In genomic region chr5:83377131-83377865, GRCh38 we compare ENCODE assay signal across 12 cellular contexts.
DNase-seq lines count a peak whose midpoint lies in the region; TF ChIP-seq lines count a peak whose summit lies in the region.
"Had no signal": no experiment of that assay in that cellular context is flagged by ENCODE, and none has a peak within 500 bp of the region (broad histone marks: within the 10 kb centered on the region; RNA-seq: fewer than 3 reads in every experiment).

No MANE protein-coding gene starts in this region.

- no peaks in the 10 kb centered on the region for H3K27me3 ChIP-seq in skeletal muscle tissue (ENCODE audit: control insufficient read depth in 3 of 3, insufficient read depth in 3 of 3, low read length in 3 of 3)
- H3K27me3 ChIP-seq: neural progenitor cell had no signal

- in situ Hi-C loops in KBM-7 (cut with MboI; ENCODE audit: low pct_unique_long_range_greater_than_20kb, low sequenced_read_pairs), result no loop called here

- CTCF ChIA-PET in RWPE1 (lab: Yijun Ruan, JAX), result interaction anchor here (0.6 kb wide), 2 partner anchors 45 to 1064 kb away, joined by 3 to 5 read pairs; no protein-coding TSS in a partner anchor

- DNase-seq in GM04503 (ENCODE audit: low read depth) (peak; percentile 56), RWPE1 (ENCODE audit: low spot score) (peak; percentile 17), fibroblast of villous mesenchyme (ENCODE audit: low read depth) (peak; percentile 90), hypothalamus (lab: John Stamatoyannopoulos, UW) (no peak), NK-92 (lab: John Stamatoyannopoulos, UW; ENCODE audit: unreplicated experiment) (no peak), KBM-7 (no peak), hippocampal formation (lab: John Stamatoyannopoulos, UW) (no peak)
- DNase-seq: activated CD4-positive, alpha-beta T cell treated with anti-CD3 and anti-CD28 coated beads, Interleukin-2, amount 50 U/mL, for 1 hour; NCI-H2081 treated with DMSO at 0.1 percent for 48 hours; stimulated activated CD4-positive, alpha-beta T cell treated with anti-CD3 and anti-CD28 coated beads, Interleukin-4, amount 100 ng/mL, for 1 hour had no signal

- POLR2A ChIA-PET in RWPE1 (lab: Yijun Ruan, JAX; ENCODE audit: low non-redundant PET), result no interaction called here

- H3K9ac ChIP-seq in skeletal muscle tissue (ENCODE audit: low read depth in 1 of 3, low read length in 3 of 3), result no peak overlapping the region
- H3K9ac ChIP-seq: neural progenitor cell had no signal

- TF ChIP-seq CTCF in RWPE1 (conservative IDR thresholded peaks at IDR 0.05; ENCODE audit: low read depth) (no peak), fibroblast of villous mesenchyme (IDR thresholded peaks at IDR 0.05; ENCODE audit: insufficient read depth, low read depth, low read length) (no peak)

- no peaks in the 10 kb centered on the region for H3K4me1 ChIP-seq in skeletal muscle tissue (ENCODE audit: control insufficient read depth in 3 of 3, insufficient read depth in 3 of 3, low read length in 3 of 3)

- H3K27ac ChIP-seq in RWPE1 (no peak overlapping the region), skeletal muscle tissue (ENCODE audit: low read depth, low read length) (peak overlapping the region; percentile 62)
- H3K27ac ChIP-seq: neural progenitor cell had no signal

- no peaks in the 10 kb centered on the region for H3K9me3 ChIP-seq in skeletal muscle tissue (ENCODE audit: control insufficient read depth in 3 of 3, low read length in 3 of 3)

- H3K36me3 ChIP-seq in skeletal muscle tissue (ENCODE audit: control insufficient read depth in 3 of 3, insufficient read depth in 3 of 3, low read length in 3 of 3), result no peaks in the 10 kb centered on the region
- H3K36me3 ChIP-seq: neural progenitor cell had no signal

- H3K4me3 ChIP-seq in fibroblast of villous mesenchyme (ENCODE audit: low read depth, low read length) (no peak overlapping the region), skeletal muscle tissue (ENCODE audit: low read length in 3 of 3) (no peak overlapping the region)
- H3K4me3 ChIP-seq: neural progenitor cell had no signal

Comparison
In these comparisons a context has a peak if more than half of its experiments do, and no peak if none do; other contexts are left out.
1. DNase-seq: peak in GM04503 (single experiment), RWPE1 (single experiment) and fibroblast of villous mesenchyme (single experiment); none in hypothalamus (0 of 51), NK-92 (single experiment), KBM-7 (single experiment) and hippocampal formation (0 of 2).